ENCODE assay signal across 8 cellular contexts in genomic region chr20:35699914-35700624, GRCh38. TPM values are rescaled to one million over a fixed set of nuclear protein-coding genes. Genes with fewer than 3 reads are reported as not detected.
DNase-seq lines count a peak whose midpoint lies in the region; ATAC-seq, FAIRE-seq and TF ChIP-seq lines count a peak whose summit lies in the region.

No MANE protein-coding gene starts in this region.

- H3K9me3 ChIP-seq in CD8-positive, alpha-beta T cell (ENCODE audit: low read length), result no peaks in the 10 kb centered on the region
- H3K9me3 ChIP-seq in PC-3 (ENCODE audit: low read length) (no peaks in the 10 kb centered on the region), H1 (ENCODE audit: insufficient read depth in 2 of 2, low read depth in 1 of 2, low read length in 1 of 2) (no peaks in the 10 kb centered on the region), neuronal stem cell (replicated peaks in 1 of 2; ENCODE audit: control insufficient read depth in 2 of 2, insufficient read depth in 1 of 2, low read depth in 1 of 2, low read length in 2 of 2) (no peaks in the 10 kb centered on the region)

- peaks cover 24% of the 10 kb centered on the region for H3F3A ChIP-seq in PC-3 (ENCODE audit: low read length, unreplicated experiment)

- POLR2A ChIA-PET in CD8-positive, alpha-beta T cell (lab: Charles Lee), result interaction anchor here (0.7 to 3.5 kb wide), 19 partner anchors 8 to 254 kb away, joined by 3 to 24 read pairs (median 4); partner anchors contain the start of genes CEP250, CPNE1, PHF20 and RBM12
- POLR2A ChIA-PET in PC-3 (lab: Charles Lee; ENCODE audit: unreplicated experiment), result interaction anchor here (0.5 to 0.9 kb wide), 7 partner anchors 8 to 644 kb away, joined by 3 to 9 read pairs (median 3); no protein-coding TSS in a partner anchor
- POLR2A ChIA-PET in H1 (lab: Charles Lee; ENCODE audit: partially characterized antibody), result interaction anchor here (0.8 to 40.1 kb wide), 13 partner anchors 30 to 254 kb away, joined by 3 to 2341 read pairs (median 3); partner anchors contain the start of genes CPNE1, ERGIC3, PHF20 and RBM12

- no peak overlapping the region for H2BK5ac ChIP-seq in H1 (ENCODE audit: low read depth, low read length)
- H2BK5ac ChIP-seq in neuronal stem cell (ENCODE audit: low read length), result no peak overlapping the region

- H4K91ac ChIP-seq in H1 (replicated peaks; ENCODE audit: insufficient read length, low read length) (no peak overlapping the region), neuronal stem cell (ENCODE audit: low read depth, low read length, poor library complexity) (no peak overlapping the region)

- H3K4ac ChIP-seq in H1 (replicated peaks; ENCODE audit: insufficient read length, low read depth, low read length), result no peak overlapping the region
- no peak overlapping the region for H3K4ac ChIP-seq in neuronal stem cell (ENCODE audit: low read length)

- CTCF ChIA-PET in CD8-positive, alpha-beta T cell (lab: Charles Lee), result interaction anchor here (0.6 to 3.7 kb wide), 4 partner anchors 11 to 236 kb away, joined by 3 to 11 read pairs (median 3); no protein-coding TSS in a partner anchor
- CTCF ChIA-PET in PC-3 (lab: Charles Lee), result no interaction called here
- CTCF ChIA-PET in H1 (lab: Charles Lee; ENCODE audit: partially characterized antibody), result interaction anchor here (0.6 to 2.4 kb wide), 9 partner anchors 10 to 902 kb away, joined by 3 to 8 read pairs (median 3); partner anchors contain the start of gene RBM39

- H3K9me2 ChIP-seq in PC-3 (replicated peaks; ENCODE audit: low read length), result no peaks in the 10 kb centered on the region

- no peak overlapping the region for H3K18ac ChIP-seq in H1 (ENCODE audit: extremely low read depth, low read length)
- no peak overlapping the region for H3K18ac ChIP-seq in neuronal stem cell (ENCODE audit: low read length)

- H3K27ac ChIP-seq in CD8-positive, alpha-beta T cell (ENCODE audit: low read depth, low read length), result peak overlapping the region; percentile 85
- H3K27ac ChIP-seq in PC-3 (ENCODE audit: low read length) (peak overlapping the region; percentile 72), H1 (ENCODE audit: low read depth, low read length) (peak overlapping the region; percentile 78), neuronal stem cell (replicated peaks; ENCODE audit: low read length) (peak overlapping the region; percentile 82)

- no peak for TF ChIP-seq EP300 in H1 (IDR thresholded peaks at IDR 0.05; ENCODE audit: borderline replicate concordance in 1 of 2, low read depth in 2 of 2, low read length in 2 of 2)

- BruUV-seq in PC-3 (replicated peaks; lab: Mats Ljungman, UMichigan), result no TSS peak

- no peak overlapping the region for H3K14ac ChIP-seq in H1 (ENCODE audit: insufficient read length)
- peak overlapping the region; percentile 94 for H3K14ac ChIP-seq in neuronal stem cell (ENCODE audit: low read length)

- H3K4me3 ChIP-seq in CD8-positive, alpha-beta T cell (ENCODE audit: low read depth, low read length), result peak overlapping the region; percentile 94
- H3K4me3 ChIP-seq in PC-3 (ENCODE audit: low read length), result peak overlapping the region; percentile 79
- H3K4me3 ChIP-seq in H1 (ENCODE audit: extremely low read depth in 1 of 4, insufficient read depth in 2 of 4, low read depth in 3 of 4, low read length in 4 of 4), result peak overlapping the region; percentile 66 to 99 (median 88)
- H3K4me3 ChIP-seq in neuronal stem cell (ENCODE audit: low read length in 2 of 2), result peak overlapping the region; percentile 88 to 94

- H3K4me2 ChIP-seq in PC-3 (ENCODE audit: low read length), result peak overlapping the region; percentile 90
- peak overlapping the region; percentile 75 to 91 for H3K4me2 ChIP-seq in H1 (ENCODE audit: insufficient read depth in 1 of 2, low read depth in 2 of 2, low read length in 2 of 2)
- H3K4me2 ChIP-seq in neuronal stem cell (ENCODE audit: insufficient read depth, low read length, poor library complexity, severe bottlenecking), result peak overlapping the region; percentile 71

- 37% methylated on average over 7 of the region's 7 CpGs; no CpG with 5 or more reads in 1 of the 2 experiments for WGBS in H1 (ENCODE audit: extremely low coverage in 1 of 2, insufficient coverage in 1 of 2, insufficient read length in 1 of 2, insufficient replicate concordance in 2 of 2, low coverage in 1 of 2, low lambda C conversion rate in 2 of 2, missing lambda C conversion rate in 1 of 2), 2 experiments
- no CpG with 5 or more reads among the region's 7 CpGs for WGBS in neuronal stem cell (ENCODE audit: extremely low coverage in 2 of 2, insufficient read length in 2 of 2, insufficient replicate concordance in 1 of 2), 2 donors

- H2BK12ac ChIP-seq in H1 (ENCODE audit: low read depth, low read length) (no peak overlapping the region), neuronal stem cell (ENCODE audit: low read length) (no peak overlapping the region)

- peaks cover 70% of the 10 kb centered on the region for H3K36me3 Mint-ChIP-seq in CD8-positive, alpha-beta T cell

- no peak overlapping the region for H3K56ac ChIP-seq in H1 (replicated peaks; ENCODE audit: insufficient read length, low read depth, low read length)

- no peak overlapping the region for H2BK20ac ChIP-seq in H1 (ENCODE audit: low read length)

- H3K79me2 ChIP-seq in PC-3 (ENCODE audit: low read length) (peaks cover 59% of the 10 kb centered on the region), H1 (ENCODE audit: control insufficient read depth in 1 of 2, insufficient read depth in 2 of 2, low read length in 2 of 2) (peaks cover 0 to 8% of the 10 kb centered on the region in 2 experiments; a peak in 2 of 4 replicates)

- intact Hi-C loops in CD8-positive, alpha-beta T cell (cut with DNase I, micrococcal nuclease), result loop anchor here (1.0 to 10.0 kb wide), 11 partner anchors 15 to 237 kb away; partner anchors contain the start of genes CPNE1 (in 2 of the 2), PHF20 (in 2 of the 2), RBM12 (in 2 of the 2) and RBM39 (in 1 of the 2)
- intact Hi-C loops in PC-3 (cut with micrococcal nuclease), result loop anchor here (1.0 to 5.0 kb wide), 2 partner anchors 81 to 238 kb away; no protein-coding TSS in a partner anchor

- H4K20me1 ChIP-seq in PC-3 (ENCODE audit: low read length) (0 out of 2 replicates have a peak, but pooled peaks cover 16% of the 10 kb centered on the region), H1 (replicated peaks in 1 of 2; ENCODE audit: control insufficient read depth in 1 of 2, insufficient read depth in 2 of 2, low read length in 2 of 2) (peaks cover 0 to 8% of the 10 kb centered on the region in 2 experiments)

- H3K27me3 Mint-ChIP-seq in CD8-positive, alpha-beta T cell (ENCODE audit: low read depth), result no peaks in the 10 kb centered on the region

- no peak for FAIRE-seq in H1 (lab: Jason Lieb, UNC)

- TF ChIP-seq POLR2A in H1 (IDR thresholded peaks at IDR 0.05; ENCODE audit: control extremely low read depth in 1 of 2, low read depth in 2 of 2, low read length in 2 of 2), result no peak

- H2AFZ ChIP-seq in PC-3 (ENCODE audit: low read length) (peak overlapping the region; percentile 97), H1 (ENCODE audit: low read length) (peak overlapping the region; percentile 11; the same call in 1 of the 2 replicates), neuronal stem cell (ENCODE audit: low read length) (peak overlapping the region; percentile 92)

- H3K4me1 Mint-ChIP-seq in CD8-positive, alpha-beta T cell (ENCODE audit: low read depth), result peaks cover 48% of the 10 kb centered on the region

- ATAC-seq in CD8-positive, alpha-beta T cell, result no peak
- peak; percentile 1; the same call in 1 of the 2 replicates for ATAC-seq in PC-3
- no peak for ATAC-seq in HG02981 (IDR thresholded peaks at IDR 0.05; ENCODE audit: unreplicated experiment)
- ATAC-seq in HG02840 (IDR thresholded peaks at IDR 0.05; ENCODE audit: low FRiP score, unreplicated experiment), result no peak

- no peak for DNase-seq in CD8-positive, alpha-beta T cell
- DNase-seq in PC-3, result no peak
- no peak for DNase-seq in H1 (ENCODE audit: low read depth in 1 of 2, low spot score in 2 of 2)
- no peak for DNase-seq in neuronal stem cell (ENCODE audit: low spot score)
- no peak for DNase-seq in cerebellar nuclear complex (lab: John Stamatoyannopoulos, UW)
- no peak for DNase-seq in SW480 (ENCODE audit: low spot score)

- H3K4me3 Mint-ChIP-seq in CD8-positive, alpha-beta T cell, result peak overlapping the region; percentile 92

- no peaks in the 10 kb centered on the region for H3K27me3 ChIP-seq in CD8-positive, alpha-beta T cell (ENCODE audit: insufficient read depth, low read length)
- no peaks in the 10 kb centered on the region for H3K27me3 ChIP-seq in PC-3 (ENCODE audit: low read length)
- no peaks in the 10 kb centered on the region for H3K27me3 ChIP-seq in H1 (replicated peaks in 1 of 4; ENCODE audit: control insufficient read depth in 3 of 4, extremely low read depth in 1 of 4, insufficient read depth in 3 of 4, low read length in 3 of 4)
- H3K27me3 ChIP-seq in neuronal stem cell (ENCODE audit: control insufficient read depth in 3 of 3, insufficient read depth in 3 of 3, low read depth in 1 of 3, low read length in 3 of 3), result no peaks in the 10 kb centered on the region

- H3K23ac ChIP-seq in H1 (ENCODE audit: insufficient read length) (no peak overlapping the region), neuronal stem cell (ENCODE audit: low read depth, low read length, poor library complexity) (no peak overlapping the region)

- no peaks in the 10 kb centered on the region for H3K9me3 Mint-ChIP-seq in CD8-positive, alpha-beta T cell

- H4K8ac ChIP-seq in H1 (ENCODE audit: extremely low read depth, insufficient read depth, low read length), result no peak overlapping the region
- H4K8ac ChIP-seq in neuronal stem cell (ENCODE audit: low read depth, low read length), result no peak overlapping the region

- H3K23me2 ChIP-seq in H1 (ENCODE audit: low read depth, low read length), result peaks cover 13% of the 10 kb centered on the region

- TF ChIP-seq RAD21 in H1 (IDR thresholded peaks at IDR 0.05 in 1 of 2, conservative IDR thresholded peaks at IDR 0.05 in 1 of 2; ENCODE audit: low read depth in 2 of 2, low read length in 2 of 2), result no peak

- H3K79me1 ChIP-seq in H1 (ENCODE audit: low read depth, low read length) (no peaks in the 10 kb centered on the region), neuronal stem cell (ENCODE audit: low read depth, low read length) (peaks cover 8% of the 10 kb centered on the region)

- TF ChIP-seq CTCF in CD8-positive, alpha-beta T cell (IDR thresholded peaks at IDR 0.05), result no peak
- no peak for TF ChIP-seq CTCF in PC-3 (conservative IDR thresholded peaks at IDR 0.05; ENCODE audit: low read depth, low read length)
- no peak for TF ChIP-seq CTCF in H1 (IDR thresholded peaks at IDR 0.05; ENCODE audit: control extremely low read depth in 1 of 3, insufficient read depth in 1 of 3, low read depth in 1 of 3, low read length in 3 of 3)

- H2BK120ac ChIP-seq in H1 (replicated peaks; ENCODE audit: low read depth, low read length) (no peak overlapping the region), neuronal stem cell (ENCODE audit: low read depth, low read length) (peak overlapping the region; percentile 96)

- no peak overlapping the region for H4K5ac ChIP-seq in H1 (ENCODE audit: insufficient read length, low read depth, low read length)

- H2BK15ac ChIP-seq in H1 (ENCODE audit: low read length), result no peak overlapping the region
- no peak overlapping the region for H2BK15ac ChIP-seq in neuronal stem cell (ENCODE audit: low read length)

- peaks cover 18% of the 10 kb centered on the region for H3K4me1 ChIP-seq in CD8-positive, alpha-beta T cell (ENCODE audit: insufficient read depth, low read length)
- H3K4me1 ChIP-seq in PC-3 (ENCODE audit: insufficient read depth, low read length), result peaks cover 20% of the 10 kb centered on the region
- H3K4me1 ChIP-seq in H1 (replicated peaks in 1 of 4; ENCODE audit: control insufficient read depth in 3 of 4, insufficient read depth in 4 of 4, low read length in 3 of 4), result peaks cover 0 to 2% (median under 1%) of the 10 kb centered on the region in 4 experiments; a peak in 3 of 7 replicates
- H3K4me1 ChIP-seq in neuronal stem cell (ENCODE audit: control insufficient read depth in 2 of 2, insufficient read depth in 1 of 2, low read depth in 1 of 2, low read length in 2 of 2), result peaks cover 5 to 9% of the 10 kb centered on the region in 2 donors

- H3K9ac ChIP-seq in PC-3 (ENCODE audit: low read length), result peak overlapping the region; percentile 90
- H3K9ac ChIP-seq in H1 (replicated peaks in 1 of 4; ENCODE audit: extremely low read depth in 1 of 4, low read depth in 3 of 4, low read length in 3 of 4), result peak overlapping the region in 3 of 4 experiments; percentile 80 to 96 (median 91); a peak in 6 of 7 replicates
- H3K9ac ChIP-seq in neuronal stem cell (ENCODE audit: low read depth, low read length, poor library complexity), result peak overlapping the region; percentile 97

- peak overlapping the region; percentile 95 for H3K27ac Mint-ChIP-seq in CD8-positive, alpha-beta T cell

- H3K36me3 ChIP-seq in CD8-positive, alpha-beta T cell (ENCODE audit: insufficient read depth, low read length), result peaks cover 26% of the 10 kb centered on the region
- peaks cover 35% of the 10 kb centered on the region for H3K36me3 ChIP-seq in PC-3 (ENCODE audit: low read depth, low read length)
- H3K36me3 ChIP-seq in H1 (ENCODE audit: control insufficient read depth in 2 of 4, insufficient read depth in 4 of 4, low read length in 3 of 4), result peaks cover 3 to 34% (median 14%) of the 10 kb centered on the region in 4 experiments
- H3K36me3 ChIP-seq in neuronal stem cell (replicated peaks in 1 of 2; ENCODE audit: control insufficient read depth in 2 of 2, insufficient read depth in 2 of 2, low read length in 2 of 2), result peaks cover 7 to 56% of the 10 kb centered on the region in 2 donors

- H2AK5ac ChIP-seq in H1 (ENCODE audit: low read depth, low read length) (no peak overlapping the region), neuronal stem cell (ENCODE audit: low read depth, low read length) (no peak overlapping the region)

RNA-seq across cellular contexts. Expression of gene ROMO1, which starts 0.9 kb away (rescaled TPM):
- 10 to 100 TPM; 39.2 to 43.8 TPM for total RNA-seq in CD8-positive, alpha-beta T cell
- total RNA-seq in PC-3 (2014; rRNA removed), result 479 and 530 TPM in 2 replicates
- total RNA-seq in H1 (2021; fragmentation: NEBNext Ultra II Directional; extraction: Animal tissue kit (Norgen Biotek cat#: 25700)), result 164 and 173 TPM in 2 replicates
- 702 and 1,070 TPM in 2 replicates for polyA plus RNA-seq in H1 (2011; rRNA removed)
- polyA plus RNA-seq in H1 (2011; cell fraction: cytosol; rRNA removed), result 631 TPM
- polyA plus RNA-seq in H1 (2011; cell fraction: nucleus; rRNA removed), result 401 TPM
- 114 to 387 TPM (median 323 TPM) in 4 replicates for polyA plus RNA-seq in H1 (2012, experiment 1 of 2)
- polyA plus RNA-seq in H1 (2012, experiment 2 of 2), result 427 TPM
- polyA plus RNA-seq in H1 (2013, experiment 1 of 2), result 546 TPM
- polyA plus RNA-seq in H1 (2013, experiment 2 of 2), result 515 TPM
- 15.1 and 25.8 TPM in 2 replicates for polyA minus RNA-seq in H1 (2011; rRNA and poly(A)+ RNA removed)
- polyA minus RNA-seq in H1 (2011; cell fraction: cytosol; rRNA and poly(A)+ RNA removed), result 45.5 TPM
- polyA minus RNA-seq in H1 (2011; cell fraction: nucleus; rRNA and poly(A)+ RNA removed), result 46.2 TPM
- polyA plus RNA-seq in neuronal stem cell (2013, experiment 1 of 2), result 474 TPM
- polyA plus RNA-seq in neuronal stem cell (2013, experiment 2 of 2), result 476 TPM

RNA-seq across cellular contexts. Expression of gene NFS1, which starts 0.9 kb away (rescaled TPM):
- total RNA-seq in CD8-positive, alpha-beta T cell, result 10 to 100 TPM; 10.7 to 13.1 TPM
- 71.8 and 75.8 TPM in 2 replicates for total RNA-seq in PC-3 (2014; rRNA removed)
- total RNA-seq in H1 (2021; fragmentation: NEBNext Ultra II Directional; extraction: Animal tissue kit (Norgen Biotek cat#: 25700)), result 25.1 and 26.1 TPM in 2 replicates
- polyA plus RNA-seq in H1 (2011; rRNA removed), result 35.4 and 38.8 TPM in 2 replicates
- polyA plus RNA-seq in H1 (2011; cell fraction: cytosol; rRNA removed), result 34.4 TPM
- polyA plus RNA-seq in H1 (2011; cell fraction: nucleus; rRNA removed), result 37.7 TPM
- polyA plus RNA-seq in H1 (2012, experiment 1 of 2), result 21.4 to 26.7 TPM (median 23.6 TPM) in 4 replicates
- polyA plus RNA-seq in H1 (2012, experiment 2 of 2), result 20.6 TPM
- polyA plus RNA-seq in H1 (2013, experiment 1 of 2), result 13.6 TPM
- 12.2 TPM for polyA plus RNA-seq in H1 (2013, experiment 2 of 2)
- 27.2 and 28.3 TPM in 2 replicates for polyA minus RNA-seq in H1 (2011; rRNA and poly(A)+ RNA removed)
- 11.1 TPM for polyA minus RNA-seq in H1 (2011; cell fraction: cytosol; rRNA and poly(A)+ RNA removed)
- polyA minus RNA-seq in H1 (2011; cell fraction: nucleus; rRNA and poly(A)+ RNA removed), result 10.5 TPM
- polyA plus RNA-seq in neuronal stem cell (2013, experiment 1 of 2), result 11.1 TPM
- 11.3 TPM for polyA plus RNA-seq in neuronal stem cell (2013, experiment 2 of 2)

RNA-seq across cellular contexts. Expression of gene CPNE1, which starts 35.4 kb away (rescaled TPM):
- total RNA-seq in CD8-positive, alpha-beta T cell, result 100 to 1,000 TPM; 124 to 129 TPM
- 222 and 274 TPM in 2 replicates for total RNA-seq in PC-3 (2014; rRNA removed)
- total RNA-seq in H1 (2021; fragmentation: NEBNext Ultra II Directional; extraction: Animal tissue kit (Norgen Biotek cat#: 25700)), result 294 and 299 TPM in 2 replicates
- 346 and 534 TPM in 2 replicates for polyA plus RNA-seq in H1 (2011; rRNA removed)
- 309 TPM for polyA plus RNA-seq in H1 (2011; cell fraction: cytosol; rRNA removed)
- polyA plus RNA-seq in H1 (2011; cell fraction: nucleus; rRNA removed), result 546 TPM
- 262 to 326 TPM (median 314 TPM) in 4 replicates for polyA plus RNA-seq in H1 (2012, experiment 1 of 2)
- 381 TPM for polyA plus RNA-seq in H1 (2012, experiment 2 of 2)
- 128 TPM for polyA plus RNA-seq in H1 (2013, experiment 1 of 2)
- polyA plus RNA-seq in H1 (2013, experiment 2 of 2), result 117 TPM
- polyA minus RNA-seq in H1 (2011; rRNA and poly(A)+ RNA removed), result 209 and 248 TPM in 2 replicates
- 214 TPM for polyA minus RNA-seq in H1 (2011; cell fraction: cytosol; rRNA and poly(A)+ RNA removed)
- polyA minus RNA-seq in H1 (2011; cell fraction: nucleus; rRNA and poly(A)+ RNA removed), result 172 TPM
- polyA plus RNA-seq in neuronal stem cell (2013, experiment 1 of 2), result 191 TPM
- polyA plus RNA-seq in neuronal stem cell (2013, experiment 2 of 2), result 176 TPM

RNA-seq across cellular contexts. Expression of gene RBM12, which starts 35.4 kb away (rescaled TPM):
- 100 to 1,000 TPM in 1 of 2 experiments, 10 to 100 TPM in 1; 97.4 to 102 TPM for total RNA-seq in CD8-positive, alpha-beta T cell
- 43.5 and 53.6 TPM in 2 replicates for total RNA-seq in PC-3 (2014; rRNA removed)
- 175 and 187 TPM in 2 replicates for total RNA-seq in H1 (2021; fragmentation: NEBNext Ultra II Directional; extraction: Animal tissue kit (Norgen Biotek cat#: 25700))
- polyA plus RNA-seq in H1 (2011; rRNA removed), result 207 and 214 TPM in 2 replicates
- polyA plus RNA-seq in H1 (2011; cell fraction: cytosol; rRNA removed), result 169 TPM
- polyA plus RNA-seq in H1 (2011; cell fraction: nucleus; rRNA removed), result 164 TPM
- polyA plus RNA-seq in H1 (2012, experiment 1 of 2), result 83.5 to 114 TPM (median 91.9 TPM) in 4 replicates
- 15.4 TPM for polyA plus RNA-seq in H1 (2012, experiment 2 of 2)
- polyA plus RNA-seq in H1 (2013, experiment 1 of 2), result 138 TPM
- polyA plus RNA-seq in H1 (2013, experiment 2 of 2), result 137 TPM
- polyA minus RNA-seq in H1 (2011; rRNA and poly(A)+ RNA removed), result 328 and 406 TPM in 2 replicates
- 85.5 TPM for polyA minus RNA-seq in H1 (2011; cell fraction: cytosol; rRNA and poly(A)+ RNA removed)
- 157 TPM for polyA minus RNA-seq in H1 (2011; cell fraction: nucleus; rRNA and poly(A)+ RNA removed)
- 127 TPM for polyA plus RNA-seq in neuronal stem cell (2013, experiment 1 of 2)
- 126 TPM for polyA plus RNA-seq in neuronal stem cell (2013, experiment 2 of 2)

RNA-seq across cellular contexts. Expression of gene RBM39, which starts 42.0 kb away (rescaled TPM):
- total RNA-seq in CD8-positive, alpha-beta T cell, result 1,000 to 10,000 TPM; 1,168 to 1,202 TPM
- total RNA-seq in PC-3 (2014; rRNA removed), result 286 and 341 TPM in 2 replicates
- total RNA-seq in H1 (2021; fragmentation: NEBNext Ultra II Directional; extraction: Animal tissue kit (Norgen Biotek cat#: 25700)), result 219 and 220 TPM in 2 replicates
- polyA plus RNA-seq in H1 (2011; rRNA removed), result 55.2 and 78.0 TPM in 2 replicates
- 91.4 TPM for polyA plus RNA-seq in H1 (2011; cell fraction: cytosol; rRNA removed)
- polyA plus RNA-seq in H1 (2011; cell fraction: nucleus; rRNA removed), result 192 TPM
- polyA plus RNA-seq in H1 (2012, experiment 1 of 2), result 147 to 209 TPM (median 187 TPM) in 4 replicates
- polyA plus RNA-seq in H1 (2012, experiment 2 of 2), result 17.2 TPM
- 189 TPM for polyA plus RNA-seq in H1 (2013, experiment 1 of 2)
- 163 TPM for polyA plus RNA-seq in H1 (2013, experiment 2 of 2)
- 106 and 152 TPM in 2 replicates for polyA minus RNA-seq in H1 (2011; rRNA and poly(A)+ RNA removed)
- 74.5 TPM for polyA minus RNA-seq in H1 (2011; cell fraction: cytosol; rRNA and poly(A)+ RNA removed)
- polyA minus RNA-seq in H1 (2011; cell fraction: nucleus; rRNA and poly(A)+ RNA removed), result 261 TPM
- 204 TPM for polyA plus RNA-seq in neuronal stem cell (2013, experiment 1 of 2)
- polyA plus RNA-seq in neuronal stem cell (2013, experiment 2 of 2), result 207 TPM

Comparison
In these comparisons a context has a peak if more than half of its experiments do, and no peak if none do; other contexts are left out.
1. H2AFZ ChIP-seq: peak in every context shown above with its lines; median percentile 97 in PC-3; 92 in neuronal stem cell; 11 in H1.